ENCODE assay signal across 15 cellular contexts in the genomic region with DNA sequence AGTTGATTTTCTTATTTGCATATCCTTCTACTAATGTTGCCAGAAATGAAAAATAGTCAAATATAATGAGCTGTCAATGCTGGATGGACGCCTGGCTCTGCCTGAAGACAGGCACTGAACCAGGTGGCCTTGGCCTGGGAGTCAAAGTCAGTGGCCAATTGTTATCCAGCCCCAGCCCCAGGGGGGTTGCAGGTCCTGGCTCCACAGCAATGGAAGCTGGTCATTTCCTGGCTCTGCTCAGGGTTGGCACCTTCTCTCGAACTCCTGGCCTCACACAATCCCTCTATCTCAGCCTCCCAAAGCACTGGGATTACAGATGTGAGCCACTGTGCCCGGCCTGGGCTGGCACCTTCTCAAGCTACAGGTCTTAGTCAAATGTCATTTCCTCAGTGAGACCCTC.
"Had no signal": no experiment of that assay in that cellular context is flagged by ENCODE, and none has a peak within 500 bp of the region (broad histone marks: within the 10 kb centered on the region; RNA-seq: fewer than 3 reads in every experiment).

No MANE protein-coding gene starts in this region.

- H3K4me3 Mint-ChIP-seq: activated naive CD8-positive, alpha-beta T cell; activated T-cell treated with anti-CD3 and anti-CD28 coated beads, Interleukin-2, amount 50 U/mL, for 4 hours; memory B cell; stimulated activated effector memory CD8-positive, alpha-beta T cell treated with anti-CD3 and anti-CD28 coated beads, Interleukin-12 subunit alpha, Interleukin-12 subunit beta, amount 100 ng/mL, for 72 hours; T-helper 2 cell treated with Interferon-gamma antibody and Interleukin-4, amounts not matched to agents 5 μg/mL and 100 μg/mL, for 36 hours had no signal

- H3K79me2 ChIP-seq: parathyroid adenoma had no signal

- H3K27me3 ChIP-seq: colonic mucosa, left lung had no signal

- H2AFZ ChIP-seq: parathyroid adenoma had no signal

- DNase-seq: activated effector memory CD4-positive, alpha-beta T cell treated with anti-CD3 and anti-CD28 coated beads, Interleukin-2, amount 50 U/mL, for 16 hours; activated T-cell treated with anti-CD3 and anti-CD28 coated beads, Interleukin-2, amount 50 U/mL, for 4 hours; amygdala; colonic mucosa; esophagus squamous epithelium; foreskin melanocyte; head of caudate nucleus; left lung; small intestine had no signal

- H3K36me3 Mint-ChIP-seq: activated naive CD8-positive, alpha-beta T cell; memory B cell; stimulated activated effector memory CD8-positive, alpha-beta T cell treated with anti-CD3 and anti-CD28 coated beads, Interleukin-12 subunit alpha, Interleukin-12 subunit beta, amount 100 ng/mL, for 72 hours had no signal

- H3K4me1 ChIP-seq: colonic mucosa, esophagus squamous epithelium, left lung, parathyroid adenoma, tibial nerve had no signal

- H3K4me3 ChIP-seq: colonic mucosa, esophagus squamous epithelium, left lung, tibial nerve had no signal

- H3K9ac ChIP-seq: parathyroid adenoma had no signal

- H3K27ac Mint-ChIP-seq: activated naive CD8-positive, alpha-beta T cell; memory B cell; stimulated activated effector memory CD8-positive, alpha-beta T cell treated with anti-CD3 and anti-CD28 coated beads, Interleukin-12 subunit alpha, Interleukin-12 subunit beta, amount 100 ng/mL, for 72 hours; T-helper 2 cell treated with Interferon-gamma antibody and Interleukin-4, amounts not matched to agents 5 μg/mL and 100 μg/mL, for 36 hours had no signal

- H3K9me3 Mint-ChIP-seq: activated T-cell treated with anti-CD3 and anti-CD28 coated beads, Interleukin-2, amount 50 U/mL, for 4 hours; stimulated activated effector memory CD8-positive, alpha-beta T cell treated with anti-CD3 and anti-CD28 coated beads, Interleukin-12 subunit alpha, Interleukin-12 subunit beta, amount 100 ng/mL, for 72 hours; T-helper 2 cell treated with Interferon-gamma antibody and Interleukin-4, amounts not matched to agents 5 μg/mL and 100 μg/mL, for 36 hours had no signal

- H3K27ac ChIP-seq: colonic mucosa, esophagus squamous epithelium, parathyroid adenoma, tibial nerve had no signal

- H3K9me3 ChIP-seq: colonic mucosa, esophagus squamous epithelium, left lung, tibial nerve had no signal

- H3K36me3 ChIP-seq: colonic mucosa, esophagus squamous epithelium, left lung, tibial nerve had no signal

- H3K4me1 Mint-ChIP-seq: stimulated activated effector memory CD8-positive, alpha-beta T cell treated with anti-CD3 and anti-CD28 coated beads, Interleukin-12 subunit alpha, Interleukin-12 subunit beta, amount 100 ng/mL, for 72 hours had no signal
